8 cellular contexts compared by ENCODE assay signal in the genomic region with DNA sequence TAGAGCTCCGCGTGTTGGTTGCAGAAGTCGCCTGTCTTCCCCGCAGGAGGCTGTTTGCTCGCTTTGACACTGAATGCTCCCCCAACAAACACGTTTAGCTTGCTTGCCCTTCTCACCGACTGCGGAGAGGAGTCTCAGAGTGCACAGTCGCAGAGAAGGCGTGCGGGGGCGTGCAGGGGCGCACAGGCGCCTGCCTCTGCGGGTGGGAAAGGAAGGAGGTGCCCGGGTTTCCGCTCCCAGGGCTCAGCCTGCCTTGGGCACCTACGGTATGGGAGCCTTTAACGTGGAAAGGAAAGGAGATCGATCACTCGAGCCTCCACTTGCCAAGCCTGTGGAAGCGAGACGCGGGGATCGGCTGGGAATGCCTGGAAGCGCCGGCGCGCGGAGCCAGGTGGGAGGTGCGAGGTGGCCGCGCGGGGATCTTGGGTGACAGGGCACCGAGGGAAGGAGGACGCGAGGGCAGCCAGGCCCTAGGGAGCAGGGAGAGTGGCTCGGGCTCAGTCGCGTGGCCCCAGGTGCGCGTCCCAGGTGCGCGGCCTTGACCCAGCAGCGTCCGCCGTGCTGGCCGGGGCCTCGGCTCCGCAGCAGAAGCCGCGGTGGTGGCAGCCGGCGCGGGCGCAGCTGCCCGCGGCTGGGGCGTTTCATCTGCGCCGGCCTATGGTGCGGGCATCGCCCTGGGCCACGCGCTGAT. TPM values are rescaled to one million over a fixed set of nuclear protein-coding genes. Genes with fewer than 3 reads are reported as not detected.
DNase-seq lines count a peak whose midpoint lies in the region; ATAC-seq and TF ChIP-seq lines count a peak whose summit lies in the region.

A gene (plus strand): TSS at position 419 of the 691 bp plus-strand sequence. CDS start 749 bp downstream, outside the sequence.

- H3K4me3 Mint-ChIP-seq in endothelial cell (ENCODE audit: unreplicated experiment) (peak within 1 kb of the TSS; percentile 97), mesothelial cell of epicardium (peak within 1 kb of the TSS; percentile 97)

- peak within 1 kb of the TSS; percentile 67 for H3K27ac Mint-ChIP-seq in endothelial cell (ENCODE audit: unreplicated experiment)
- peak within 1 kb of the TSS; percentile 92 for H3K27ac Mint-ChIP-seq in mesothelial cell of epicardium

- DNase-seq in AG20443 (ENCODE audit: low spot score) (peak; percentile 94), NCI-H748 (lab: John Stamatoyannopoulos, UW; ENCODE audit: unreplicated experiment) (peak; percentile 86), endothelial cell (ENCODE audit: low spot score) (peak; percentile 85), mesothelial cell of epicardium (ENCODE audit: low spot score in 2 of 2, unreplicated experiment in 2 of 2) (peak; percentile 60 to 81)
- peak; percentile 82 for DNase-seq in activated CD8-positive, alpha-beta memory T cell treated with anti-CD3 and anti-CD28 coated beads, Interleukin-2, amount 50 U/mL, for 4 hours
- DNase-seq in stimulated activated CD8-positive, alpha-beta memory T cell treated with anti-CD3 and anti-CD28 coated beads, Interleukin-15, amount 100 ng/mL, for 4 hours (ENCODE audit: low read depth in 2 of 2) = peak; percentile 66 to 67

- H3K36me3 Mint-ChIP-seq in endothelial cell (ENCODE audit: low read depth, unreplicated experiment) (no peaks in the 10 kb centered on the region), mesothelial cell of epicardium (no peaks in the 10 kb centered on the region)

- no peaks in the 10 kb centered on the region for H3K9me3 Mint-ChIP-seq in endothelial cell (ENCODE audit: unreplicated experiment)
- H3K9me3 Mint-ChIP-seq in mesothelial cell of epicardium = no peaks in the 10 kb centered on the region

- no peaks in the 10 kb centered on the region for H3K27me3 Mint-ChIP-seq in endothelial cell (ENCODE audit: unreplicated experiment)
- H3K27me3 Mint-ChIP-seq in mesothelial cell of epicardium (ENCODE audit: low read depth) = peaks cover 6% of the 10 kb centered on the region

- H3K4me1 Mint-ChIP-seq in endothelial cell (ENCODE audit: unreplicated experiment) (peaks cover 6% of the 10 kb centered on the region), mesothelial cell of epicardium (peaks cover 22% of the 10 kb centered on the region)

- no peak for TF ChIP-seq CTCF in endothelial cell (IDR thresholded peaks at IDR 0.05; ENCODE audit: unreplicated experiment)
- TF ChIP-seq CTCF in mesothelial cell of epicardium (IDR thresholded peaks at IDR 0.05; ENCODE audit: unreplicated experiment) = no peak

- ATAC-seq in GM19025 (IDR thresholded peaks at IDR 0.05; ENCODE audit: low read depth, unreplicated experiment) = peak; percentile 90
- ATAC-seq in HG03342 (IDR thresholded peaks at IDR 0.05; ENCODE audit: unreplicated experiment) = peak; percentile 87

RNA-seq across cellular contexts. Expression of the gene that starts here (rescaled TPM):
- 17.5 TPM for total RNA-seq in endothelial cell (ENCODE audit: unreplicated experiment)
- 27.0 to 32.3 TPM (median 28.0 TPM) in 3 replicates for total RNA-seq in mesothelial cell of epicardium

Comparison
In these comparisons a context has a peak if more than half of its experiments do, and no peak if none do; other contexts are left out.
1. Peak in every context shown above with its lines: DNase-seq and ATAC-seq.